ENCODE assay signal across 8 cellular contexts in genomic region chr10:114526497-114527238, GRCh38.
DNase-seq lines count a peak whose midpoint lies in the region; ATAC-seq and TF ChIP-seq lines count a peak whose summit lies in the region.

No MANE protein-coding gene starts in this region.

- peaks cover 73% of the 10 kb centered on the region for H3K4me1 Mint-ChIP-seq in CD4-positive, alpha-beta T cell (ENCODE audit: low read depth)
- H3K4me1 Mint-ChIP-seq in activated T-cell treated with anti-CD3 and anti-CD28 coated beads, Interleukin-2, amount 50 U/mL, for 4 hours (ENCODE audit: low read depth): peaks cover 62% of the 10 kb centered on the region
- peaks cover 49% of the 10 kb centered on the region for H3K4me1 Mint-ChIP-seq in nephron

- H3K4me2 ChIP-seq in fibroblast of lung (ENCODE audit: extremely low read depth, insufficient read depth, low read length): peak overlapping the region; percentile 72

- peak overlapping the region; percentile 1 to 45 (median 31) for H3K4me3 ChIP-seq in fibroblast of lung (replicated peaks in 1 of 4; ENCODE audit: control extremely low read depth in 1 of 4, insufficient read depth in 1 of 4, low read depth in 3 of 4, low read length in 4 of 4)

- TF ChIP-seq CTCF in CD4-positive, alpha-beta T cell (IDR thresholded peaks at IDR 0.05): no peak
- TF ChIP-seq CTCF in fibroblast of lung (conservative IDR thresholded peaks at IDR 0.05 in 1 of 2, IDR thresholded peaks at IDR 0.05 in 1 of 2; ENCODE audit: low read depth in 1 of 2, low read length in 2 of 2) (no peak), nephron (IDR thresholded peaks at IDR 0.05; ENCODE audit: unreplicated experiment in 3 of 3) (no peak)

- peak; percentile 84 to 95 (median 86) for DNase-seq in CD4-positive, alpha-beta T cell
- DNase-seq in NOMO-1 treated with DMSO at 0.1 percent for 48 hours (lab: John Stamatoyannopoulos, UW; ENCODE audit: unreplicated experiment): peak; percentile 80
- DNase-seq in activated T-cell treated with anti-CD3 and anti-CD28 coated beads, Interleukin-2, amount 50 U/mL, for 4 hours: peak; percentile 82
- DNase-seq in fibroblast of lung (ENCODE audit: low read depth in 2 of 2): peak; percentile 55 to 84
- peak; percentile 86 for DNase-seq in stimulated activated naive CD8-positive, alpha-beta T cell treated with anti-CD3 and anti-CD28 coated beads, Interleukin-15, Interleukin-2, amounts not matched to agents 100 U/mL and 50 U/mL, for 24 hours

- ATAC-seq in CD4-positive, alpha-beta T cell (ENCODE audit: poor library complexity): peak; percentile 88
- ATAC-seq in GM19452 (IDR thresholded peaks at IDR 0.05; ENCODE audit: unreplicated experiment): peak; percentile 98
- ATAC-seq in HG03571 (IDR thresholded peaks at IDR 0.05; ENCODE audit: unreplicated experiment): peak; percentile 94
- ATAC-seq in activated T-cell treated with anti-CD3 and anti-CD28 coated beads, Interleukin-2, amount 50 U/mL, for 4 hours: peak; percentile 94 to 95
- ATAC-seq in stimulated activated naive CD8-positive, alpha-beta T cell treated with anti-CD3 and anti-CD28 coated beads, Interleukin-15, Interleukin-2, amounts not matched to agents 100 U/mL and 50 U/mL, for 24 hours: peak; percentile 98

- peaks cover 52% of the 10 kb centered on the region for H3K36me3 Mint-ChIP-seq in CD4-positive, alpha-beta T cell (ENCODE audit: low read depth)
- H3K36me3 Mint-ChIP-seq in activated T-cell treated with anti-CD3 and anti-CD28 coated beads, Interleukin-2, amount 50 U/mL, for 4 hours (ENCODE audit: insufficient read depth): peaks cover 2% of the 10 kb centered on the region
- H3K36me3 Mint-ChIP-seq in nephron (ENCODE audit: low read depth): no peaks in the 10 kb centered on the region

- no peaks in the 10 kb centered on the region for H3K27me3 Mint-ChIP-seq in CD4-positive, alpha-beta T cell
- H3K27me3 Mint-ChIP-seq in activated T-cell treated with anti-CD3 and anti-CD28 coated beads, Interleukin-2, amount 50 U/mL, for 4 hours (ENCODE audit: low read depth): no peaks in the 10 kb centered on the region
- H3K27me3 Mint-ChIP-seq in nephron (ENCODE audit: low read depth): peaks cover 11% of the 10 kb centered on the region

- H2AFZ ChIP-seq in fibroblast of lung (ENCODE audit: low read length): peak overlapping the region; percentile 45

- CTCF ChIA-PET in CD4-positive, alpha-beta T cell (lab: Charles Lee): interaction anchor here (0.9 to 6.0 kb wide), 12 partner anchors 9 to 295 kb away, joined by 3 to 44 read pairs (median 5); partner anchors contain the start of gene FHIP2A

- peaks cover 5% of the 10 kb centered on the region for H3K4me1 ChIP-seq in fibroblast of lung (ENCODE audit: control insufficient read depth, extremely low read depth, insufficient read depth, low read length)

- H3K9me3 ChIP-seq in CD4-positive, alpha-beta T cell (ENCODE audit: control insufficient read depth, low read length): no peaks in the 10 kb centered on the region
- H3K9me3 ChIP-seq in fibroblast of lung (ENCODE audit: control insufficient read depth, insufficient read depth, low read depth, low read length): no peaks in the 10 kb centered on the region

- H3K27ac Mint-ChIP-seq in CD4-positive, alpha-beta T cell: peak overlapping the region; percentile 96
- peak overlapping the region; percentile 96 to 97 (median 97) for H3K27ac Mint-ChIP-seq in nephron

- peak overlapping the region; percentile 99 for H3K4me3 Mint-ChIP-seq in CD4-positive, alpha-beta T cell
- peak overlapping the region; percentile 90 for H3K4me3 Mint-ChIP-seq in activated T-cell treated with anti-CD3 and anti-CD28 coated beads, Interleukin-2, amount 50 U/mL, for 4 hours
- H3K4me3 Mint-ChIP-seq in nephron: peak overlapping the region; percentile 85 to 95 (median 93)

- POLR2A ChIA-PET in CD4-positive, alpha-beta T cell (lab: Charles Lee): interaction anchor here (0.8 to 16.7 kb wide), 16 partner anchors 11 to 442 kb away, joined by 3 to 475 read pairs (median 5); partner anchors contain the start of genes CCDC186 and FHIP2A

- H3K79me2 ChIP-seq in fibroblast of lung (ENCODE audit: control insufficient read depth, insufficient read depth, low read length): no peaks in the 10 kb centered on the region

- peak overlapping the region; percentile 95 for H3K27ac ChIP-seq in CD4-positive, alpha-beta T cell (ENCODE audit: low read depth, low read length)
- H3K27ac ChIP-seq in fibroblast of lung (ENCODE audit: insufficient read depth, low read length): no peak overlapping the region

- H3K9me3 Mint-ChIP-seq in CD4-positive, alpha-beta T cell: no peaks in the 10 kb centered on the region
- H3K9me3 Mint-ChIP-seq in activated T-cell treated with anti-CD3 and anti-CD28 coated beads, Interleukin-2, amount 50 U/mL, for 4 hours: no peaks in the 10 kb centered on the region
- no peaks in the 10 kb centered on the region for H3K9me3 Mint-ChIP-seq in nephron

- intact Hi-C loops in CD4-positive, alpha-beta T cell (cut with DNase I, micrococcal nuclease): loop anchor here (1.0 to 10.0 kb wide), 6 partner anchors 8 to 352 kb away; partner anchors contain the start of genes CCDC186 (in 1 of the 2) and TDRD1 (in 1 of the 2)

- no peaks in the 10 kb centered on the region for H3K36me3 ChIP-seq in fibroblast of lung (ENCODE audit: control insufficient read depth, insufficient read depth, low read length)

- no peaks in the 10 kb centered on the region for H4K20me1 ChIP-seq in fibroblast of lung (ENCODE audit: control insufficient read depth, extremely low read depth, insufficient read depth, low read length)

- peak overlapping the region; percentile 10 for H3K9ac ChIP-seq in fibroblast of lung (ENCODE audit: insufficient read depth, low read length)

- H3K27me3 ChIP-seq in CD4-positive, alpha-beta T cell (ENCODE audit: control insufficient read depth, insufficient read depth, low read length): no peaks in the 10 kb centered on the region
- H3K27me3 ChIP-seq in fibroblast of lung (ENCODE audit: control insufficient read depth, insufficient read depth, low read length): no peaks in the 10 kb centered on the region
